In genomic region chr10:104521901-104522827, GRCh38 we compare ENCODE assay signal across 1 cellular context.
TF ChIP-seq lines count a peak whose summit lies in the region.

No MANE protein-coding gene starts in this region.

TF ChIP-seq in H1, 55 proteins besides CTCF, POLR2A, EP300 and RAD21 (continued from another document):
- no peak for TF ChIP-seq CHD7 (IDR thresholded peaks at IDR 0.05; ENCODE audit: insufficient replicate concordance, low read length)
- no peak for TF ChIP-seq CREB1 (IDR thresholded peaks at IDR 0.05)
- TF ChIP-seq ASH2L (IDR thresholded peaks at IDR 0.05; ENCODE audit: low read length): no peak
- TF ChIP-seq RFX5 (IDR thresholded peaks at IDR 0.05; ENCODE audit: borderline replicate concordance, low read depth, low read length): no peak
- no peak for TF ChIP-seq ATF2 (IDR thresholded peaks at IDR 0.05; ENCODE audit: low read length)
- no peak for TF ChIP-seq SP4 (IDR thresholded peaks at IDR 0.05; ENCODE audit: low read length)
- TF ChIP-seq POLR2AphosphoS5 (IDR thresholded peaks at IDR 0.05; ENCODE audit: low read depth, low read length): no peak
- no peak for TF ChIP-seq FOSL1 (IDR thresholded peaks at IDR 0.05; ENCODE audit: insufficient read depth, low read depth, low read length)
- TF ChIP-seq CTBP2 (IDR thresholded peaks at IDR 0.05; ENCODE audit: borderline replicate concordance, insufficient read depth, insufficient read length, low read length): no peak
- TF ChIP-seq RXRA (IDR thresholded peaks at IDR 0.05; ENCODE audit: insufficient read depth, low read depth, low read length): no peak
- no peak for TF ChIP-seq JUN (IDR thresholded peaks at IDR 0.05; ENCODE audit: low read depth, low read length)
- TF ChIP-seq NANOG (IDR thresholded peaks at IDR 0.05; ENCODE audit: insufficient read depth, low read depth, low read length, poor library complexity, severe bottlenecking): no peak
TF ChIP-seq in H1: peak in this region for 0.
